1 cellular context compared by ENCODE assay signal in genomic region chr7:140230862-140231778, GRCh38.
TF ChIP-seq lines count a peak whose summit lies in the region.

No MANE protein-coding gene starts in this region.

TF ChIP-seq in HepG2, 621 proteins besides CTCF, POLR2A, EP300 and RAD21 (continued from another document and continues in another):
- TF ChIP-seq ZNF781 (CRISPR knock-in tag; IDR thresholded peaks at IDR 0.05; ENCODE audit: borderline replicate concordance, not compliant biosample characterization), result no peak
- TF ChIP-seq ZNF792 (CRISPR knock-in tag; IDR thresholded peaks at IDR 0.05), result no peak; the same call in 1 of the 2 replicates
- 0 out of 2 replicates have a peak, but pooled peaks have one; percentile 38 for TF ChIP-seq ZMYM2 (CRISPR knock-in tag; IDR thresholded peaks at IDR 0.05)
- TF ChIP-seq HMG20B (CRISPR knock-in tag; conservative IDR thresholded peaks at IDR 0.05), result peak; percentile 45; the same call in 1 of the 2 replicates
- peak; percentile 44; the same call in 1 of the 2 replicates for TF ChIP-seq TSC22D2 (CRISPR knock-in tag; IDR thresholded peaks at IDR 0.05; ENCODE audit: borderline replicate concordance)
- TF ChIP-seq ZNF687 (CRISPR knock-in tag; IDR thresholded peaks at IDR 0.05), result peak; percentile 92
- no peak for TF ChIP-seq TOE1 (CRISPR knock-in tag; IDR thresholded peaks at IDR 0.05)
- TF ChIP-seq NFE2L1 (CRISPR knock-in tag; IDR thresholded peaks at IDR 0.05; ENCODE audit: borderline replicate concordance), result no peak
- no peak for TF ChIP-seq ZNF780A (CRISPR knock-in tag; IDR thresholded peaks at IDR 0.05)
- TF ChIP-seq ZSCAN5A (CRISPR knock-in tag; IDR thresholded peaks at IDR 0.05; ENCODE audit: borderline replicate concordance), result peak; percentile 37
- no peak for TF ChIP-seq TMF1 (CRISPR knock-in tag; IDR thresholded peaks at IDR 0.05; ENCODE audit: low read depth)
- TF ChIP-seq ZSCAN22 (CRISPR knock-in tag; IDR thresholded peaks at IDR 0.05), result peak; percentile 34; the same call in 1 of the 2 replicates
- TF ChIP-seq, protein P1, sequence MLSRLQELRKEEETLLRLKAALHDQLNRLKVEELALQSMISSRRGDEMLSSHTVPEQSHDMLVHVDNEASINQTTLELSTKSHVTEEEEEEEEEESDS (CRISPR knock-in tag; IDR thresholded peaks at IDR 0.05; ENCODE audit: borderline replicate concordance), result 0 out of 2 replicates have a peak, but pooled peaks have one; percentile 17
- no peak for TF ChIP-seq KLF11 (CRISPR knock-in tag; IDR thresholded peaks at IDR 0.05)
- no peak for TF ChIP-seq KLF15 (CRISPR knock-in tag; IDR thresholded peaks at IDR 0.05; ENCODE audit: borderline replicate concordance)
- no peak for TF ChIP-seq HMG20A (CRISPR knock-in tag; IDR thresholded peaks at IDR 0.05; ENCODE audit: borderline replicate concordance)
- no peak for TF ChIP-seq RAD51 (IDR thresholded peaks at IDR 0.05; ENCODE audit: borderline replicate concordance)
- TF ChIP-seq, protein P2, sequence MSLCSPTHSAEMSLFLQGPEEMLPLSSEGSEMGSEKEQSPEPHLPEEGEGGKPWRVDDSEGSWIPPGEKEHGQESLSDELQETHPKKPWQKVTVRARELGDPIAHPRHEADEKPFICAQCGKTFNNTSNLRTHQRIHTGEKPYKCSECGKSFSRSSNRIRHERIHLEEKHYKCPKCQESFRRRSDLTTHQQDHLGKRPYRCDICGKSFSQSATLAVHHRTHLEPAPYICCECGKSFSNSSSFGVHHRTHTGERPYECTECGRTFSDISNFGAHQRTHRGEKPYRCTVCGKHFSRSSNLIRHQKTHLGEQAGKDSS (CRISPR knock-in tag; IDR thresholded peaks at IDR 0.05; ENCODE audit: borderline replicate concordance, low read depth), result peak; percentile 65
- TF ChIP-seq GPN1 (CRISPR knock-in tag; IDR thresholded peaks at IDR 0.05; ENCODE audit: borderline replicate concordance), result no peak
- TF ChIP-seq PCBP1 (IDR thresholded peaks at IDR 0.05; ENCODE audit: borderline replicate concordance, low read depth, low read length), result 0 out of 2 replicates have a peak, but pooled peaks have one; percentile 69
- TF ChIP-seq YY1 (IDR thresholded peaks at IDR 0.05; ENCODE audit: insufficient read depth, insufficient replicate concordance, low read depth, low read length), result peak; percentile 60
- no peak for TF ChIP-seq DDIT3 (CRISPR knock-in tag; IDR thresholded peaks at IDR 0.05)
- peak; percentile 98 for TF ChIP-seq ZNF746 (CRISPR knock-in tag; IDR thresholded peaks at IDR 0.05)
- TF ChIP-seq ZUFSP (CRISPR knock-in tag; IDR thresholded peaks at IDR 0.05; ENCODE audit: borderline replicate concordance), result no peak
- TF ChIP-seq ZNF562 (CRISPR knock-in tag; IDR thresholded peaks at IDR 0.05; ENCODE audit: borderline replicate concordance), result no peak
- TF ChIP-seq KLF16 (CRISPR knock-in tag; IDR thresholded peaks at IDR 0.05), result peak in 1 of 2 experiments; percentile 78; a peak in 2 of 4 replicates
- peak; percentile 63; the same call in 1 of the 2 replicates for TF ChIP-seq GATAD2A (CRISPR knock-in tag; IDR thresholded peaks at IDR 0.05)
- no peak for TF ChIP-seq ZNF549 (CRISPR knock-in tag; IDR thresholded peaks at IDR 0.05)
- TF ChIP-seq ZNF75D (CRISPR knock-in tag; IDR thresholded peaks at IDR 0.05; ENCODE audit: borderline replicate concordance), result no peak
- TF ChIP-seq HDAC1 (CRISPR knock-in tag; IDR thresholded peaks at IDR 0.05), result peak; percentile 39; the same call in 1 of the 2 replicates
- no peak; the same call in 1 of the 2 replicates for TF ChIP-seq ZBTB33 (CRISPR knock-in tag; IDR thresholded peaks at IDR 0.05)
- TF ChIP-seq ZNF558 (CRISPR knock-in tag; IDR thresholded peaks at IDR 0.05; ENCODE audit: borderline replicate concordance), result no peak
- no peak for TF ChIP-seq NAIF1 (CRISPR knock-in tag; IDR thresholded peaks at IDR 0.05; ENCODE audit: borderline replicate concordance)
- no peak for TF ChIP-seq ZNF737 (CRISPR knock-in tag; IDR thresholded peaks at IDR 0.05; ENCODE audit: borderline replicate concordance)
- TF ChIP-seq, protein P3, sequence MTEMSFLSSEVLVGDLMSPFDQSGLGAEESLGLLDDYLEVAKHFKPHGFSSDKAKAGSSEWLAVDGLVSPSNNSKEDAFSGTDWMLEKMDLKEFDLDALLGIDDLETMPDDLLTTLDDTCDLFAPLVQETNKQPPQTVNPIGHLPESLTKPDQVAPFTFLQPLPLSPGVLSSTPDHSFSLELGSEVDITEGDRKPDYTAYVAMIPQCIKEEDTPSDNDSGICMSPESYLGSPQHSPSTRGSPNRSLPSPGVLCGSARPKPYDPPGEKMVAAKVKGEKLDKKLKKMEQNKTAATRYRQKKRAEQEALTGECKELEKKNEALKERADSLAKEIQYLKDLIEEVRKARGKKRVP (CRISPR knock-in tag; IDR thresholded peaks at IDR 0.05), result peak in 1 of 2 experiments; percentile 47; a peak in 2 of 4 replicates
- TF ChIP-seq ZNF326 (CRISPR knock-in tag; IDR thresholded peaks at IDR 0.05; ENCODE audit: borderline replicate concordance), result no peak
- TF ChIP-seq ARHGAP35 (CRISPR knock-in tag; IDR thresholded peaks at IDR 0.05; ENCODE audit: borderline replicate concordance), result no peak
- TF ChIP-seq NR2F2 (IDR thresholded peaks at IDR 0.05; ENCODE audit: borderline replicate concordance, low read depth), result no peak
- TF ChIP-seq ETS1 (CRISPR knock-in tag; IDR thresholded peaks at IDR 0.05), result no peak
- TF ChIP-seq ARNTL (CRISPR knock-in tag; IDR thresholded peaks at IDR 0.05), result peak; percentile 12; the same call in 1 of the 2 replicates
- TF ChIP-seq ZNF12 (CRISPR knock-in tag; IDR thresholded peaks at IDR 0.05), result no peak
- TF ChIP-seq ZFP62 (CRISPR knock-in tag; IDR thresholded peaks at IDR 0.05), result no peak
- TF ChIP-seq, protein P4, sequence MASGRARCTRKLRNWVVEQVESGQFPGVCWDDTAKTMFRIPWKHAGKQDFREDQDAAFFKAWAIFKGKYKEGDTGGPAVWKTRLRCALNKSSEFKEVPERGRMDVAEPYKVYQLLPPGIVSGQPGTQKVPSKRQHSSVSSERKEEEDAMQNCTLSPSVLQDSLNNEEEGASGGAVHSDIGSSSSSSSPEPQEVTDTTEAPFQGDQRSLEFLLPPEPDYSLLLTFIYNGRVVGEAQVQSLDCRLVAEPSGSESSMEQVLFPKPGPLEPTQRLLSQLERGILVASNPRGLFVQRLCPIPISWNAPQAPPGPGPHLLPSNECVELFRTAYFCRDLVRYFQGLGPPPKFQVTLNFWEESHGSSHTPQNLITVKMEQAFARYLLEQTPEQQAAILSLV (CRISPR knock-in tag; IDR thresholded peaks at IDR 0.05; ENCODE audit: borderline replicate concordance), result peak; percentile 60; the same call in 1 of the 2 replicates
- peak; percentile 83; the same call in 1 of the 2 replicates for TF ChIP-seq SSRP1 (CRISPR knock-in tag; IDR thresholded peaks at IDR 0.05)
- TF ChIP-seq POLR2AphosphoS5 (IDR thresholded peaks at IDR 0.05; ENCODE audit: low read depth, low read length), result peak; percentile 53
- TF ChIP-seq ZNF383 (CRISPR knock-in tag; IDR thresholded peaks at IDR 0.05; ENCODE audit: borderline replicate concordance), result 0 out of 2 replicates have a peak, but pooled peaks have one; percentile 81
- TF ChIP-seq ZNF564 (CRISPR knock-in tag; IDR thresholded peaks at IDR 0.05), result peak; percentile 52; the same call in 1 of the 2 replicates
- no peak for TF ChIP-seq ZNF180 (CRISPR knock-in tag; IDR thresholded peaks at IDR 0.05; ENCODE audit: borderline replicate concordance, low read depth)
- TF ChIP-seq GRHL1 (CRISPR knock-in tag; conservative IDR thresholded peaks at IDR 0.05), result no peak
- no peak for TF ChIP-seq SETDB1 (CRISPR knock-in tag; IDR thresholded peaks at IDR 0.05; ENCODE audit: borderline replicate concordance)
- TF ChIP-seq SALL2 (CRISPR knock-in tag; IDR thresholded peaks at IDR 0.05), result no peak; the same call in none of the 2 replicates
